In the genomic region with DNA sequence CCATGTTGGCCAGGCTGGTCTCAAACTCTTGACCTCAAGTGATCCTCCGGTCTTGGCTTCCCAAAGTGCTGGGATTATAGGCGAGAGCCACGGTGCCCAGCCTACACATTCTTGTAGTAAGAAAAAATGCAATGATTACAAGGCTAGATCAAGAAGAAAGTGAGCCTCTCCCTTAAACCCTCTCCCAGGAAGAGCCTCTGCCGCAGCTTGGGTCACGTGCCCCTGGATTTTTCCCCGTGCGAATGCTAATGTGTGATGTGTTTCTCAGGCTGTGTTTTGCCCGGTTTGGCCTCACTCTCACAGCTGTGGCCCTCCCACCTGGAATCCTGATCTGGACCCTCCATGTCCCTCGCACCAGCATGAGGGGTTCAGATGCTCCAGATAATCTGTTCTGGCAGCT, we compare ENCODE assay signal across 1 cellular context.
TF ChIP-seq lines count a peak whose summit lies in the region.

No MANE protein-coding gene starts in this region.

TF ChIP-seq in HepG2, 621 proteins besides CTCF, POLR2A, EP300 and RAD21:
- TF ChIP-seq, protein P1, sequence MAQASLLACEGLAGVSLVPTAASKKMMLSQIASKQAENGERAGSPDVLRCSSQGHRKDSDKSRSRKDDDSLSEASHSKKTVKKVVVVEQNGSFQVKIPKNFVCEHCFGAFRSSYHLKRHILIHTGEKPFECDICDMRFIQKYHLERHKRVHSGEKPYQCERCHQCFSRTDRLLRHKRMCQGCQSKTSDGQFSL (CRISPR knock-in tag; IDR thresholded peaks at IDR 0.05): no peak
- no peak for TF ChIP-seq ZNF598 (CRISPR knock-in tag; IDR thresholded peaks at IDR 0.05; ENCODE audit: borderline replicate concordance)
- TF ChIP-seq KLF16 (CRISPR knock-in tag; IDR thresholded peaks at IDR 0.05): no peak
- TF ChIP-seq ZNF18 (CRISPR knock-in tag; IDR thresholded peaks at IDR 0.05; ENCODE audit: insufficient replicate concordance): no peak
